Comparison of ENCODE assay signal across 20 cellular contexts in genomic region chr7:137245890-137246289, GRCh38.
"Had no signal": no experiment of that assay in that cellular context is flagged by ENCODE, and none has a peak within 500 bp of the region (broad histone marks: within the 10 kb centered on the region; RNA-seq: fewer than 3 reads in every experiment).

No MANE protein-coding gene starts in this region.

- H3K9me3 Mint-ChIP-seq: endodermal cell, nephron progenitor cell had no signal

- ATAC-seq: left lung had no signal

- H3K27ac Mint-ChIP-seq: endodermal cell, nephron progenitor cell had no signal

- H3K4me3 Mint-ChIP-seq: endodermal cell, nephron progenitor cell had no signal

- H3K4me1 Mint-ChIP-seq: nephron progenitor cell had no signal

- DNase-seq: activated CD4-positive, alpha-beta T cell treated with anti-CD3 and anti-CD28 coated beads for 1 hour; activated CD8-positive, alpha-beta memory T cell treated with anti-CD3 and anti-CD28 coated beads for 24 hours; activated CD8-positive, alpha-beta memory T cell treated with anti-CD3 and anti-CD28 coated beads, Interleukin-2, amount 50 U/mL, for 48 hours; activated effector memory CD4-positive, alpha-beta T cell treated with anti-CD3 and anti-CD28 coated beads, Interleukin-2, amount 50 U/mL, for 16 hours; activated naive CD4-positive, alpha-beta T cell treated with anti-CD3 and anti-CD28 coated beads, Interleukin-2, amount 50 U/mL, for 16 hours; activated T-cell treated with anti-CD3 and anti-CD28 coated beads, Interleukin-2, amount 50 U/mL, for 48 hours; endodermal cell; glutamatergic neuron; hippocampal formation; islet precursor cell; left lung; nephron progenitor cell; nucleus accumbens; retina; stimulated activated CD4-positive, alpha-beta T cell treated with anti-CD3 and anti-CD28 coated beads, Interleukin-2, amount 100 ng/mL, for 48 hours; SW 1271; T-helper 2 cell; upper lobe of left lung; WERI-Rb-1 had no signal

- FAIRE-seq: colon had no signal
